In genomic region chr2:11748861-11749645, GRCh38 we compare ENCODE assay signal across 10 cellular contexts. TPM values are rescaled to one million over a fixed set of nuclear protein-coding genes. Genes with fewer than 3 reads are reported as not detected.
DNase-seq lines count a peak whose midpoint lies in the region; ATAC-seq, FAIRE-seq and TF ChIP-seq lines count a peak whose summit lies in the region.
"Had no signal": no experiment of that assay in that cellular context is flagged by ENCODE, and none has a peak within 500 bp of the region (broad histone marks: within the 10 kb centered on the region; RNA-seq: fewer than 3 reads in every experiment).

No MANE protein-coding gene starts in this region.

- DNase-seq in CD1c-positive myeloid dendritic cell (ENCODE audit: extremely low spot score): peak; percentile 35
- DNase-seq in K562 (ENCODE audit: extremely low read depth in 1 of 4, low spot score in 3 of 4): no peak
- no peak for DNase-seq in natural killer cell treated with Interleukin-12 subunit alpha and Interleukin-12 subunit beta and Interleukin-15 and Interleukin-18, amount 100 ng/mL, for 72 hours (ENCODE audit: low spot score)
- no peak for DNase-seq in GM10266 (ENCODE audit: extremely low spot score)
- DNase-seq in GM23338 (ENCODE audit: low spot score): no peak
- DNase-seq in kidney tubule cell (ENCODE audit: low spot score): no peak
- DNase-seq: KBM-7 had no signal

- CTCF ChIA-PET in K562 (lab: Yijun Ruan, JAX; ENCODE audit: low intra/inter-chr PET ratio): no interaction called here

- POLR2A ChIA-PET in K562 (lab: Yijun Ruan, JAX): interaction anchor here (0.6 to 1.2 kb wide), 5 partner anchors 10 to 380 kb away, joined by 3 to 5 read pairs (median 4); no protein-coding TSS in a partner anchor

- H3K27me3 ChIP-seq in K562 (ENCODE audit: control insufficient read depth in 2 of 2, insufficient read depth in 2 of 2, low read length in 2 of 2) (no peaks in the 10 kb centered on the region), GM23338 (ENCODE audit: insufficient read depth) (peaks cover 16% of the 10 kb centered on the region)

- no peaks in the 10 kb centered on the region for H3K36me3 ChIP-seq in KOPT-K1 (ENCODE audit: insufficient read depth, low read length)
- H3K36me3 ChIP-seq in K562 (ENCODE audit: control insufficient read depth, insufficient read depth, low read length): peaks cover 7% of the 10 kb centered on the region; the same call in 2 of the 3 replicates
- H3K36me3 ChIP-seq in GM23338 (ENCODE audit: insufficient read depth): no peaks in the 10 kb centered on the region
- H3K36me3 ChIP-seq: prostate gland had no signal

- H3K4me3 ChIP-seq in K562 (peak overlapping the region; percentile 68; the same call in 1 of the 2 replicates), GM23338 (no peak overlapping the region)
- H3K4me3 ChIP-seq: prostate gland had no signal

- no peak overlapping the region for H2AFZ ChIP-seq in K562 (ENCODE audit: low read depth, low read length)
- no peak overlapping the region for H2AFZ ChIP-seq in GM23338

- H3K9me2 ChIP-seq in GM23338 (ENCODE audit: insufficient read depth): no peaks in the 10 kb centered on the region

- in situ Hi-C loops in K562 (cut with MboI): no loop called here

- H3K9ac ChIP-seq in K562 (ENCODE audit: insufficient read depth in 1 of 2, low read depth in 2 of 2, low read length in 2 of 2): peak overlapping the region in 1 of 2 experiments; percentile 91; a peak in 2 of 4 replicates

- H3K9me1 ChIP-seq in K562 (ENCODE audit: control insufficient read depth, insufficient read depth, low read length): no peaks in the 10 kb centered on the region

- H3K79me2 ChIP-seq in K562 (ENCODE audit: control insufficient read depth, insufficient read depth, low read length): peaks cover 73% of the 10 kb centered on the region
- peaks cover 15% of the 10 kb centered on the region; the same call in 1 of the 2 replicates for H3K79me2 ChIP-seq in GM23338 (replicated peaks; ENCODE audit: insufficient read depth)

- H3K9me3 Mint-ChIP-seq in natural killer cell treated with Interleukin-12 subunit alpha and Interleukin-12 subunit beta and Interleukin-15 and Interleukin-18, amount 100 ng/mL, for 72 hours: no peaks in the 10 kb centered on the region
- peaks cover 9% of the 10 kb centered on the region; the same call in 2 of the 3 replicates for H3K9me3 Mint-ChIP-seq in GM23338

- peak overlapping the region; percentile 96 for H3K4me3 Mint-ChIP-seq in natural killer cell treated with Interleukin-12 subunit alpha and Interleukin-12 subunit beta and Interleukin-15 and Interleukin-18, amount 100 ng/mL, for 72 hours
- H3K4me3 Mint-ChIP-seq in GM23338: no peak overlapping the region; the same call in 2 of the 3 replicates

- peak overlapping the region; percentile 52 for H3K27ac ChIP-seq in KOPT-K1 (ENCODE audit: low read depth, low read length, poor library complexity, severe bottlenecking)
- no peak overlapping the region for H3K27ac ChIP-seq in K562 (ENCODE audit: extremely low read depth, low read depth, low read length)
- H3K27ac ChIP-seq in GM23338 (ENCODE audit: low read depth): no peak overlapping the region

- H3K4me1 ChIP-seq in K562 (replicated peaks in 1 of 2; ENCODE audit: control insufficient read depth in 2 of 2, insufficient read depth in 2 of 2, low read length in 2 of 2): peaks cover 67 to 72% of the 10 kb centered on the region in 2 experiments
- H3K4me1 ChIP-seq in GM23338 (ENCODE audit: insufficient read depth): peaks cover 26% of the 10 kb centered on the region

- peaks cover 71 to 84% of the 10 kb centered on the region in 2 donors for H3K4me1 Mint-ChIP-seq in natural killer cell treated with Interleukin-12 subunit alpha and Interleukin-12 subunit beta and Interleukin-15 and Interleukin-18, amount 100 ng/mL, for 72 hours (ENCODE audit: low read depth in 2 of 2)
- peaks cover 58% of the 10 kb centered on the region for H3K4me1 Mint-ChIP-seq in GM23338

- 64% methylated on average over 13 of the region's 13 CpGs for WGBS in K562 (ENCODE audit: insufficient coverage, low coverage, missing lambda C conversion rate)

- peak overlapping the region; percentile 93 to 95 for H3K27ac Mint-ChIP-seq in natural killer cell treated with Interleukin-12 subunit alpha and Interleukin-12 subunit beta and Interleukin-15 and Interleukin-18, amount 100 ng/mL, for 72 hours
- H3K27ac Mint-ChIP-seq in GM23338: no peak overlapping the region

- H3K27me3 Mint-ChIP-seq in natural killer cell treated with Interleukin-12 subunit alpha and Interleukin-12 subunit beta and Interleukin-15 and Interleukin-18, amount 100 ng/mL, for 72 hours: no peaks in the 10 kb centered on the region
- H3K27me3 Mint-ChIP-seq in GM23338 (ENCODE audit: insufficient read depth, low read depth, poor library complexity): peaks cover 25% of the 10 kb centered on the region

- H3K9me3 ChIP-seq in KOPT-K1 (ENCODE audit: insufficient read depth, low read length, poor library complexity, severe bottlenecking) (no peaks in the 10 kb centered on the region), K562 (replicated peaks; ENCODE audit: control insufficient read depth, insufficient read depth, low read depth, low read length) (no peaks in the 10 kb centered on the region)
- H3K9me3 ChIP-seq: prostate gland had no signal

- H4K20me1 ChIP-seq in K562 (replicated peaks; ENCODE audit: control insufficient read depth, insufficient read depth, low read length) (peaks cover 31% of the 10 kb centered on the region), GM23338 (replicated peaks; ENCODE audit: insufficient read depth) (no peaks in the 10 kb centered on the region; the same call in 1 of the 2 replicates)

- TF ChIP-seq CTCF in K562 (IDR thresholded peaks at IDR 0.05 in 2 of 3, conservative IDR thresholded peaks at IDR 0.05 in 1 of 3; ENCODE audit: insufficient read depth in 2 of 3, low read depth in 1 of 3, low read length in 3 of 3): no peak
- TF ChIP-seq CTCF in GM10266 (IDR thresholded peaks at IDR 0.05; ENCODE audit: control insufficient read depth, insufficient read depth, low read depth, missing control alignments): no peak
- TF ChIP-seq CTCF in GM23338 (conservative IDR thresholded peaks at IDR 0.05; ENCODE audit: low read depth in 2 of 2): no peak

- no peak for TF ChIP-seq EP300 in K562 (IDR thresholded peaks at IDR 0.05; ENCODE audit: low read length)

- H3F3A ChIP-seq in GM23338 (replicated peaks; ENCODE audit: low read depth): peaks cover 11% of the 10 kb centered on the region; the same call in 1 of the 2 replicates

- intact Hi-C loops in K562 (cut with micrococcal nuclease): no loop called here

- no peaks in the 10 kb centered on the region for H3K36me3 Mint-ChIP-seq in natural killer cell treated with Interleukin-12 subunit alpha and Interleukin-12 subunit beta and Interleukin-15 and Interleukin-18, amount 100 ng/mL, for 72 hours
- no peaks in the 10 kb centered on the region for H3K36me3 Mint-ChIP-seq in GM23338 (ENCODE audit: low read depth)

- FAIRE-seq in K562 (lab: Jason Lieb, UNC): no peak

- TF ChIP-seq POLR2A in K562 (conservative IDR thresholded peaks at IDR 0.05): no peak

- H3K4me2 ChIP-seq in K562 (ENCODE audit: insufficient read depth, low read length) (peak overlapping the region; percentile 97; the same call in 1 of the 2 replicates), GM23338 (no peak overlapping the region)

- TF ChIP-seq RAD21 in K562 (CRISPR knock-in tag; conservative IDR thresholded peaks at IDR 0.05 in 1 of 2, IDR thresholded peaks at IDR 0.05 in 1 of 2): no peak

- ATAC-seq in K562 (no peak), GM23338 (no peak), HG03520 (IDR thresholded peaks at IDR 0.05; ENCODE audit: unreplicated experiment) (no peak)
- ATAC-seq in natural killer cell treated with Interleukin-12 subunit alpha and Interleukin-12 subunit beta and Interleukin-15 and Interleukin-18, amount 100 ng/mL, for 72 hours: no peak

- BruUV-seq in K562 (replicated peaks; lab: Mats Ljungman, UMichigan): no TSS peak

TF ChIP-seq in K562, 482 proteins besides CTCF, POLR2A, EP300 and RAD21 (continues in another document):
- no peak for TF ChIP-seq KAT7 (CRISPR knock-in tag; IDR thresholded peaks at IDR 0.05; ENCODE audit: borderline replicate concordance)
- no peak for TF ChIP-seq ATF1 (CRISPR knock-in tag; IDR thresholded peaks at IDR 0.05)
- 0 out of 2 replicates have a peak, but pooled peaks have one; percentile 9 for TF ChIP-seq ATF1 (tag; IDR thresholded peaks at IDR 0.05)
- no peak for TF ChIP-seq BRD9 (IDR thresholded peaks at IDR 0.05; ENCODE audit: low read depth, partially characterized antibody)
- TF ChIP-seq POLR2G (IDR thresholded peaks at IDR 0.05; ENCODE audit: low read depth, low read length): no peak

TF ChIP-seq in GM23338, 12 proteins besides CTCF, POLR2A, EP300 and RAD21 (continues in another document):
- no peak for TF ChIP-seq EZH2phosphoT487 (IDR thresholded peaks at IDR 0.05; ENCODE audit: unreplicated experiment)

RNA-seq across cellular contexts. Expression of gene LPIN1, which starts 2.6 kb away (rescaled TPM):
- total RNA-seq in K562 (2011; cell fraction: chromatin; rRNA removed; ENCODE audit: low replicate concordance): 261 and 278 TPM in 2 replicates
- 132 and 152 TPM in 2 replicates for total RNA-seq in K562 (2011; cell fraction: nucleolus; rRNA removed)
- 219 and 247 TPM in 2 replicates for total RNA-seq in K562 (2011; cell fraction: nucleoplasm; rRNA removed)
- 25.1 and 33.4 TPM in 2 replicates for total RNA-seq in K562 (2014; rRNA removed)
- 27.8 and 32.6 TPM in 2 replicates for total RNA-seq in K562 (2014; rRNA removed; fragmentation: Illumina TruSeq; extraction: Trizol)
- 25.3 and 27.8 TPM in 2 replicates for total RNA-seq in K562 (2015; rRNA removed; fragmentation: Illumina TruSeq; extraction: Trizol)
- 37.6 and 39.9 TPM in 2 replicates for total RNA-seq in K562 (2021)
- 84.0 and 96.3 TPM in 2 replicates for polyA plus RNA-seq in K562 (2011; rRNA removed)
- polyA plus RNA-seq in K562 (2011; cell fraction: cytosol; rRNA removed): 38.4 and 54.3 TPM in 2 replicates
- 117 and 127 TPM in 2 replicates for polyA plus RNA-seq in K562 (2011; cell fraction: nucleus; rRNA removed)
- polyA plus RNA-seq in K562 (2012): 22.4 and 25.9 TPM in 2 replicates
- 30.1 and 32.5 TPM in 2 replicates for polyA plus RNA-seq in K562 (2014; fragmentation: Illumina TruSeq; extraction: Trizol)
- polyA plus RNA-seq in K562 (2014; fragmentation: Nextera tagmentation; extraction: Ambion mirVana): 10 to 100 TPM in 1 of 2 experiments, 1 to 10 TPM in 1; 9.2 to 12.7 TPM
- 36.0 and 36.4 TPM in 2 replicates for polyA plus RNA-seq in K562 (2014; rRNA removed)
- polyA minus RNA-seq in K562 (2011; rRNA and poly(A)+ RNA removed): 66.6 and 83.7 TPM in 2 replicates
- 35.4 and 38.8 TPM in 2 replicates for polyA minus RNA-seq in K562 (2011; cell fraction: cytosol; rRNA and poly(A)+ RNA removed)
- polyA minus RNA-seq in K562 (2011; cell fraction: nucleus; rRNA and poly(A)+ RNA removed): 79.0 and 128 TPM in 2 replicates
- total RNA-seq in natural killer cell treated with Interleukin-12 subunit alpha and Interleukin-12 subunit beta and Interleukin-15 and Interleukin-18, amount 100 ng/mL, for 72 hours: 100 to 1,000 TPM in 1 of 2 donors, 10 to 100 TPM in 1; 63.0 to 112 TPM
- 7.1 and 9.5 TPM in 2 replicates for total RNA-seq in GM23338 (2014; rRNA removed; shearing (Covaris generic))
- polyA plus RNA-seq in GM23338 (2016; fragmentation: Nextera tagmentation; extraction: Ambion mirVana): 4.4 and 5.4 TPM in 2 replicates
